ENCODE assay signal across 13 cellular contexts in genomic region chr1:94971491-94971924, GRCh38. TPM values are rescaled to one million over a fixed set of nuclear protein-coding genes. Genes with fewer than 3 reads are reported as not detected.
DNase-seq lines count a peak whose midpoint lies in the region; ATAC-seq and TF ChIP-seq lines count a peak whose summit lies in the region.
"Had no signal": no experiment of that assay in that cellular context is flagged by ENCODE, and none has a peak within 500 bp of the region (broad histone marks: within the 10 kb centered on the region; RNA-seq: fewer than 3 reads in every experiment).

No MANE protein-coding gene starts in this region.

- H3K79me2 ChIP-seq in OCI-LY7 (ENCODE audit: insufficient read depth, low read depth, low read length): no peaks in the 10 kb centered on the region

- peak; percentile 85 for DNase-seq in A172 (ENCODE audit: low spot score)
- peak; percentile 98 for DNase-seq in LHCN-M2 (ENCODE audit: low read depth)
- peak; percentile 55 for DNase-seq in dedifferentiated amniotic fluid mesenchymal stem cell (ENCODE audit: extremely low spot score)
- no peak for DNase-seq in mesothelial cell of epicardium (ENCODE audit: low spot score in 2 of 2, unreplicated experiment in 2 of 2)
- no peak for DNase-seq in naive thymus-derived CD4-positive, alpha-beta T cell
- no peak for DNase-seq in stimulated activated naive CD8-positive, alpha-beta T cell treated with anti-CD3 and anti-CD28 coated beads, Interleukin-15, amount 100 ng/mL, for 72 hours
- DNase-seq in OCI-LY7 (ENCODE audit: low spot score): no peak
- no peak for DNase-seq in activated CD4-positive, alpha-beta T cell treated with anti-CD3 and anti-CD28 coated beads for 48 hours
- DNase-seq: AML-193, hypothalamus, NCI-H510A treated with DMSO at 0.1 percent for 48 hours had no signal

- H3K9me2 ChIP-seq in OCI-LY7 (ENCODE audit: insufficient read depth, low read length): no peaks in the 10 kb centered on the region

- no peak overlapping the region for H2AFZ ChIP-seq in OCI-LY7 (ENCODE audit: low read length)

- POLR2A ChIA-PET in naive thymus-derived CD4-positive, alpha-beta T cell (lab: Charles Lee): interaction anchor here (0.5 kb wide), 1 partner anchor 118 kb away, joined by 3 read pairs; no protein-coding TSS in a partner anchor
- POLR2A ChIA-PET in OCI-LY7 (lab: Charles Lee): no interaction called here

- no peaks in the 10 kb centered on the region for H3K36me3 ChIP-seq in naive thymus-derived CD4-positive, alpha-beta T cell (ENCODE audit: control insufficient read depth in 2 of 3, insufficient read depth in 3 of 3, low read length in 3 of 3)
- no peaks in the 10 kb centered on the region for H3K36me3 ChIP-seq in OCI-LY7 (ENCODE audit: insufficient read depth, low read length)

- no peak for TF ChIP-seq CTCF in mesothelial cell of epicardium (IDR thresholded peaks at IDR 0.05; ENCODE audit: unreplicated experiment)
- no peak for TF ChIP-seq CTCF in OCI-LY7 (conservative IDR thresholded peaks at IDR 0.05; ENCODE audit: low read length)

- CTCF ChIA-PET in naive thymus-derived CD4-positive, alpha-beta T cell (lab: Charles Lee): interaction anchor here (0.7 kb wide), 1 partner anchor 69 kb away, joined by 3 read pairs; no protein-coding TSS in a partner anchor
- CTCF ChIA-PET in OCI-LY7 (lab: Charles Lee; ENCODE audit: unreplicated experiment): no interaction called here

- no peak overlapping the region for H3K4me3 Mint-ChIP-seq in mesothelial cell of epicardium
- no peak overlapping the region for H3K4me3 Mint-ChIP-seq in naive thymus-derived CD4-positive, alpha-beta T cell
- H3K4me3 Mint-ChIP-seq in stimulated activated naive CD8-positive, alpha-beta T cell treated with anti-CD3 and anti-CD28 coated beads, Interleukin-15, amount 100 ng/mL, for 72 hours: no peak overlapping the region
- H3K4me3 Mint-ChIP-seq: natural killer cell treated with Interleukin-12 subunit alpha and Interleukin-12 subunit beta and Interleukin-15 and Interleukin-18, amount 100 ng/mL, for 72 hours; T-helper 1 cell treated with Interleukin-12 subunit alpha and Interleukin-12 subunit beta and Interleukin-4 antibody, amounts not matched to agents 30 μg/mL and 1 μg/mL, for 36 hours had no signal

- no peak for ATAC-seq in naive thymus-derived CD4-positive, alpha-beta T cell
- ATAC-seq in stimulated activated naive CD8-positive, alpha-beta T cell treated with anti-CD3 and anti-CD28 coated beads, Interleukin-15, amount 100 ng/mL, for 72 hours: no peak
- ATAC-seq: natural killer cell treated with Interleukin-12 subunit alpha and Interleukin-12 subunit beta and Interleukin-15 and Interleukin-18, amount 100 ng/mL, for 72 hours had no signal

- H3K4me1 ChIP-seq in naive thymus-derived CD4-positive, alpha-beta T cell (ENCODE audit: control insufficient read depth in 2 of 2, insufficient read depth in 2 of 2, low read length in 2 of 2): no peaks in the 10 kb centered on the region
- no peaks in the 10 kb centered on the region for H3K4me1 ChIP-seq in OCI-LY7 (ENCODE audit: insufficient read depth, low read length, poor library complexity, severe bottlenecking)

- peak overlapping the region; percentile 60 for H3K27ac Mint-ChIP-seq in mesothelial cell of epicardium
- peak overlapping the region in 1 of 9 donors; percentile 5 for H3K27ac Mint-ChIP-seq in naive thymus-derived CD4-positive, alpha-beta T cell
- H3K27ac Mint-ChIP-seq in stimulated activated naive CD8-positive, alpha-beta T cell treated with anti-CD3 and anti-CD28 coated beads, Interleukin-15, amount 100 ng/mL, for 72 hours: no peak overlapping the region
- H3K27ac Mint-ChIP-seq: natural killer cell treated with Interleukin-12 subunit alpha and Interleukin-12 subunit beta and Interleukin-15 and Interleukin-18, amount 100 ng/mL, for 72 hours; T-helper 1 cell treated with Interleukin-12 subunit alpha and Interleukin-12 subunit beta and Interleukin-4 antibody, amounts not matched to agents 30 μg/mL and 1 μg/mL, for 36 hours had no signal

- intact Hi-C loops in naive thymus-derived CD4-positive, alpha-beta T cell (cut with micrococcal nuclease): no loop called here
- intact Hi-C loops in OCI-LY7 (cut with micrococcal nuclease; ENCODE audit: unreplicated experiment): no loop called here

- H4K20me1 ChIP-seq in OCI-LY7 (ENCODE audit: insufficient read depth, low read length): no peaks in the 10 kb centered on the region

- no peak overlapping the region for H3K27ac ChIP-seq in naive thymus-derived CD4-positive, alpha-beta T cell (ENCODE audit: low read depth, low read length)
- H3K27ac ChIP-seq in OCI-LY7 (ENCODE audit: low read depth, low read length, poor library complexity, severe bottlenecking): no peak overlapping the region

- H3K9me3 Mint-ChIP-seq in mesothelial cell of epicardium: peaks cover 5% of the 10 kb centered on the region
- no peaks in the 10 kb centered on the region for H3K9me3 Mint-ChIP-seq in naive thymus-derived CD4-positive, alpha-beta T cell
- no peaks in the 10 kb centered on the region for H3K9me3 Mint-ChIP-seq in stimulated activated naive CD8-positive, alpha-beta T cell treated with anti-CD3 and anti-CD28 coated beads, Interleukin-15, amount 100 ng/mL, for 72 hours
- H3K9me3 Mint-ChIP-seq: natural killer cell treated with Interleukin-12 subunit alpha and Interleukin-12 subunit beta and Interleukin-15 and Interleukin-18, amount 100 ng/mL, for 72 hours; T-helper 1 cell treated with Interleukin-12 subunit alpha and Interleukin-12 subunit beta and Interleukin-4 antibody, amounts not matched to agents 30 μg/mL and 1 μg/mL, for 36 hours had no signal

- no peak overlapping the region for H3K4me3 ChIP-seq in naive thymus-derived CD4-positive, alpha-beta T cell (ENCODE audit: low read length)
- H3K4me3 ChIP-seq in OCI-LY7 (ENCODE audit: low read depth, low read length, poor library complexity, severe bottlenecking): no peak overlapping the region

- H3K36me3 Mint-ChIP-seq in mesothelial cell of epicardium: peaks cover 3% of the 10 kb centered on the region
- peaks cover 0 to 6% (median 0%) of the 10 kb centered on the region in 5 donors for H3K36me3 Mint-ChIP-seq in naive thymus-derived CD4-positive, alpha-beta T cell
- H3K36me3 Mint-ChIP-seq: natural killer cell treated with Interleukin-12 subunit alpha and Interleukin-12 subunit beta and Interleukin-15 and Interleukin-18, amount 100 ng/mL, for 72 hours had no signal

- no peaks in the 10 kb centered on the region for H3K27me3 ChIP-seq in naive thymus-derived CD4-positive, alpha-beta T cell (ENCODE audit: control insufficient read depth in 2 of 2, insufficient read depth in 2 of 2, low read length in 2 of 2)

- peaks cover 28% of the 10 kb centered on the region for H3K4me1 Mint-ChIP-seq in mesothelial cell of epicardium
- H3K4me1 Mint-ChIP-seq in naive thymus-derived CD4-positive, alpha-beta T cell: no peaks in the 10 kb centered on the region
- peaks cover 5% of the 10 kb centered on the region for H3K4me1 Mint-ChIP-seq in stimulated activated naive CD8-positive, alpha-beta T cell treated with anti-CD3 and anti-CD28 coated beads, Interleukin-15, amount 100 ng/mL, for 72 hours

- BruUV-seq in OCI-LY7 (replicated peaks; lab: Mats Ljungman, UMichigan): no TSS peak

- no peak overlapping the region for H3K4me2 ChIP-seq in OCI-LY7 (ENCODE audit: low read length)

- no peaks in the 10 kb centered on the region for H3K27me3 Mint-ChIP-seq in mesothelial cell of epicardium (ENCODE audit: low read depth)
- no peaks in the 10 kb centered on the region for H3K27me3 Mint-ChIP-seq in naive thymus-derived CD4-positive, alpha-beta T cell
- no peaks in the 10 kb centered on the region for H3K27me3 Mint-ChIP-seq in stimulated activated naive CD8-positive, alpha-beta T cell treated with anti-CD3 and anti-CD28 coated beads, Interleukin-15, amount 100 ng/mL, for 72 hours
- H3K27me3 Mint-ChIP-seq: natural killer cell treated with Interleukin-12 subunit alpha and Interleukin-12 subunit beta and Interleukin-15 and Interleukin-18, amount 100 ng/mL, for 72 hours had no signal

- H3K9me3 ChIP-seq in naive thymus-derived CD4-positive, alpha-beta T cell (ENCODE audit: control insufficient read depth in 2 of 3, low read length in 3 of 3): no peaks in the 10 kb centered on the region
- H3K9me3 ChIP-seq in OCI-LY7 (ENCODE audit: low read length): no peaks in the 10 kb centered on the region

RNA-seq across cellular contexts. Expression of gene CNN3, which starts 44.6 kb away (rescaled TPM):
- total RNA-seq in A172 (2014; rRNA removed; shearing (Covaris generic)): 227 and 277 TPM in 2 replicates
- 513 and 547 TPM in 2 replicates for total RNA-seq in LHCN-M2 (2014; rRNA removed)
- polyA plus RNA-seq in LHCN-M2 (2012): 664 TPM
- 241 to 260 TPM (median 247 TPM) in 3 replicates for total RNA-seq in mesothelial cell of epicardium
- total RNA-seq in naive thymus-derived CD4-positive, alpha-beta T cell: 10 to 100 TPM in 2 of 5 experiments, 1 to 10 TPM in 3; 4.4 to 14.9 (median 7.4) TPM
- polyA plus RNA-seq in naive thymus-derived CD4-positive, alpha-beta T cell: 10 to 100 TPM; 12.9 to 18.2 TPM
- not detected in 2 replicates for total RNA-seq in OCI-LY7 (2014; rRNA removed; shearing (Covaris generic))
- not detected in 2 replicates for total RNA-seq in OCI-LY7 (2022)

Comparison
In these comparisons a context has a peak if more than half of its experiments do, and no peak if none do; other contexts are left out.
1. DNase-seq: peak in A172 (single experiment), LHCN-M2 (single experiment) and dedifferentiated amniotic fluid mesenchymal stem cell (single experiment); none in mesothelial cell of epicardium (0 of 2), naive thymus-derived CD4-positive, alpha-beta T cell (0 of 9), stimulated activated naive CD8-positive, alpha-beta T cell treated with anti-CD3 and anti-CD28 coated beads, Interleukin-15, amount 100 ng/mL, for 72 hours (0 of 2), OCI-LY7 (single experiment) and activated CD4-positive, alpha-beta T cell treated with anti-CD3 and anti-CD28 coated beads for 48 hours (single experiment).
2. RNA of gene CNN3, which starts 44.6 kb away (total RNA-seq): 513 to 547 TPM in LHCN-M2, 241 to 260 TPM in mesothelial cell of epicardium and 227 to 277 TPM in A172; 4.4 to 14.9 TPM in naive thymus-derived CD4-positive, alpha-beta T cell and not detected in OCI-LY7; every median in the first group is over 10 times any median in the second.